In genomic region chr3:11845661-11846060, GRCh38 we compare ENCODE assay signal across 8 cellular contexts. TPM values are rescaled to one million over a fixed set of nuclear protein-coding genes. Genes with fewer than 3 reads are reported as not detected.
DNase-seq lines count a peak whose midpoint lies in the region; ATAC-seq lines count a peak whose summit lies in the region.

No MANE protein-coding gene starts in this region.

- no peak for ATAC-seq in HG03439 (IDR thresholded peaks at IDR 0.05; ENCODE audit: unreplicated experiment)
- ATAC-seq in GM19324 (IDR thresholded peaks at IDR 0.05; ENCODE audit: low FRiP score, unreplicated experiment), result no peak

- H3K27ac Mint-ChIP-seq in activated CD4-positive, alpha-beta T cell treated with anti-CD3 and anti-CD28 coated beads, Interleukin-2, amount 10 ng/mL, durations not matched to agents 7 days and 5 days, result peak overlapping the region; percentile 96
- peak overlapping the region; percentile 90 for H3K27ac Mint-ChIP-seq in activated CD4-positive, alpha-beta memory T cell treated with anti-CD3 and anti-CD28 coated beads, Interleukin-2, amount 10 ng/mL, durations not matched to agents 7 days and 5 days

- no peaks in the 10 kb centered on the region for H3K9me3 ChIP-seq in iPS-18c (ENCODE audit: control insufficient read depth, insufficient read depth, low read length)
- no peaks in the 10 kb centered on the region for H3K9me3 ChIP-seq in stomach smooth muscle (ENCODE audit: control insufficient read depth in 2 of 2, low read length in 2 of 2)

- POLR2A ChIA-PET in activated CD4-positive, alpha-beta T cell treated with anti-CD3 and anti-CD28 coated beads, Interleukin-2, amount 10 ng/mL, durations not matched to agents 7 days and 5 days (lab: Charles Lee), result no interaction called here
- POLR2A ChIA-PET in activated CD4-positive, alpha-beta memory T cell treated with anti-CD3 and anti-CD28 coated beads, Interleukin-2, amount 10 ng/mL, durations not matched to agents 7 days and 5 days (lab: Charles Lee), result interaction anchor here (1.1 to 2.3 kb wide), 11 partner anchors 9 to 817 kb away, joined by 3 to 13 read pairs (median 5); partner anchors contain the start of genes TSEN2 and VGLL4

- peaks cover 18% of the 10 kb centered on the region for H3K4me1 ChIP-seq in stomach smooth muscle (ENCODE audit: control insufficient read depth, insufficient read depth, low read length)

- peak overlapping the region; percentile 85 for H3K4me3 ChIP-seq in iPS-18c (ENCODE audit: insufficient read depth, low read depth, low read length)
- H3K4me3 ChIP-seq in stomach smooth muscle (ENCODE audit: low read length in 2 of 2), result peak overlapping the region; percentile 95 to 100

- peaks cover 11 to 17% of the 10 kb centered on the region in 2 donors for H3K36me3 ChIP-seq in stomach smooth muscle (ENCODE audit: control insufficient read depth in 2 of 2, insufficient read depth in 2 of 2, low read length in 2 of 2)

- CTCF ChIA-PET in activated CD4-positive, alpha-beta T cell treated with anti-CD3 and anti-CD28 coated beads, Interleukin-2, amount 10 ng/mL, durations not matched to agents 7 days and 5 days (lab: Charles Lee), result interaction anchor here (1.2 to 1.5 kb wide), 2 partner anchors 20 to 32 kb away, joined by 4 read pairs; no protein-coding TSS in a partner anchor
- CTCF ChIA-PET in activated CD4-positive, alpha-beta memory T cell treated with anti-CD3 and anti-CD28 coated beads, Interleukin-2, amount 10 ng/mL, durations not matched to agents 7 days and 5 days (lab: Charles Lee), result interaction anchor here (0.7 to 1.5 kb wide), 6 partner anchors 8 to 202 kb away, joined by 3 to 7 read pairs (median 4); partner anchors contain the start of gene VGLL4

- peak; percentile 11 for DNase-seq in activated CD4-positive, alpha-beta T cell treated with anti-CD3 and anti-CD28 coated beads, Interleukin-2, amount 10 ng/mL, durations not matched to agents 7 days and 5 days
- DNase-seq in activated CD4-positive, alpha-beta T cell treated with anti-CD3 and anti-CD28 coated beads, Interleukin-2, amount 50 U/mL, for 1 hour, result no peak
- peak; percentile 23 for DNase-seq in activated CD4-positive, alpha-beta memory T cell treated with anti-CD3 and anti-CD28 coated beads, Interleukin-2, amount 10 ng/mL, durations not matched to agents 7 days and 5 days
- no peak for DNase-seq in NCI-H2029 (lab: John Stamatoyannopoulos, UW)

- peak overlapping the region; percentile 96 for H3K4me3 Mint-ChIP-seq in activated CD4-positive, alpha-beta T cell treated with anti-CD3 and anti-CD28 coated beads, Interleukin-2, amount 10 ng/mL, durations not matched to agents 7 days and 5 days
- H3K4me3 Mint-ChIP-seq in activated CD4-positive, alpha-beta memory T cell treated with anti-CD3 and anti-CD28 coated beads, Interleukin-2, amount 10 ng/mL, durations not matched to agents 7 days and 5 days, result peak overlapping the region; percentile 95

- H3K27me3 ChIP-seq in stomach smooth muscle (ENCODE audit: control insufficient read depth in 1 of 2, insufficient read depth in 2 of 2, low read length in 2 of 2), result no peaks in the 10 kb centered on the region

- H3K27me3 Mint-ChIP-seq in activated CD4-positive, alpha-beta T cell treated with anti-CD3 and anti-CD28 coated beads, Interleukin-2, amount 10 ng/mL, durations not matched to agents 7 days and 5 days, result no peaks in the 10 kb centered on the region
- H3K27me3 Mint-ChIP-seq in activated CD4-positive, alpha-beta memory T cell treated with anti-CD3 and anti-CD28 coated beads, Interleukin-2, amount 10 ng/mL, durations not matched to agents 7 days and 5 days, result no peaks in the 10 kb centered on the region

- peaks cover 17% of the 10 kb centered on the region for H3K36me3 Mint-ChIP-seq in activated CD4-positive, alpha-beta T cell treated with anti-CD3 and anti-CD28 coated beads, Interleukin-2, amount 10 ng/mL, durations not matched to agents 7 days and 5 days (ENCODE audit: low read depth)
- peaks cover 20% of the 10 kb centered on the region for H3K36me3 Mint-ChIP-seq in activated CD4-positive, alpha-beta memory T cell treated with anti-CD3 and anti-CD28 coated beads, Interleukin-2, amount 10 ng/mL, durations not matched to agents 7 days and 5 days (ENCODE audit: low read depth)

- peaks cover 32% of the 10 kb centered on the region for H3K4me1 Mint-ChIP-seq in activated CD4-positive, alpha-beta T cell treated with anti-CD3 and anti-CD28 coated beads, Interleukin-2, amount 10 ng/mL, durations not matched to agents 7 days and 5 days
- peaks cover 25% of the 10 kb centered on the region for H3K4me1 Mint-ChIP-seq in activated CD4-positive, alpha-beta memory T cell treated with anti-CD3 and anti-CD28 coated beads, Interleukin-2, amount 10 ng/mL, durations not matched to agents 7 days and 5 days

- H3K9ac ChIP-seq in stomach smooth muscle (ENCODE audit: low read length in 2 of 2), result peak overlapping the region; percentile 89 to 90

- H3K9me3 Mint-ChIP-seq in activated CD4-positive, alpha-beta T cell treated with anti-CD3 and anti-CD28 coated beads, Interleukin-2, amount 10 ng/mL, durations not matched to agents 7 days and 5 days, result no peaks in the 10 kb centered on the region
- H3K9me3 Mint-ChIP-seq in activated CD4-positive, alpha-beta memory T cell treated with anti-CD3 and anti-CD28 coated beads, Interleukin-2, amount 10 ng/mL, durations not matched to agents 7 days and 5 days, result no peaks in the 10 kb centered on the region

- H3K27ac ChIP-seq in stomach smooth muscle (ENCODE audit: low read length), result peak overlapping the region; percentile 79

RNA-seq across cellular contexts. Expression of gene TAMM41, which starts 1.0 kb away (rescaled TPM):
- 10 to 100 TPM; 25.8 to 26.6 TPM for total RNA-seq in activated CD4-positive, alpha-beta T cell treated with anti-CD3 and anti-CD28 coated beads, Interleukin-2, amount 10 ng/mL, durations not matched to agents 7 days and 5 days
- 10 to 100 TPM; 19.5 to 20.9 TPM for total RNA-seq in activated CD4-positive, alpha-beta memory T cell treated with anti-CD3 and anti-CD28 coated beads, Interleukin-2, amount 10 ng/mL, durations not matched to agents 7 days and 5 days

Comparison
In these comparisons a context has a peak if more than half of its experiments do, and no peak if none do; other contexts are left out.
1. DNase-seq: peak in activated CD4-positive, alpha-beta T cell treated with anti-CD3 and anti-CD28 coated beads, Interleukin-2, amount 10 ng/mL, durations not matched to agents 7 days and 5 days (single experiment) and activated CD4-positive, alpha-beta memory T cell treated with anti-CD3 and anti-CD28 coated beads, Interleukin-2, amount 10 ng/mL, durations not matched to agents 7 days and 5 days (single experiment); none in activated CD4-positive, alpha-beta T cell treated with anti-CD3 and anti-CD28 coated beads, Interleukin-2, amount 50 U/mL, for 1 hour (single experiment) and NCI-H2029 (single experiment).